17 cellular contexts compared by ENCODE assay signal in the genomic region with DNA sequence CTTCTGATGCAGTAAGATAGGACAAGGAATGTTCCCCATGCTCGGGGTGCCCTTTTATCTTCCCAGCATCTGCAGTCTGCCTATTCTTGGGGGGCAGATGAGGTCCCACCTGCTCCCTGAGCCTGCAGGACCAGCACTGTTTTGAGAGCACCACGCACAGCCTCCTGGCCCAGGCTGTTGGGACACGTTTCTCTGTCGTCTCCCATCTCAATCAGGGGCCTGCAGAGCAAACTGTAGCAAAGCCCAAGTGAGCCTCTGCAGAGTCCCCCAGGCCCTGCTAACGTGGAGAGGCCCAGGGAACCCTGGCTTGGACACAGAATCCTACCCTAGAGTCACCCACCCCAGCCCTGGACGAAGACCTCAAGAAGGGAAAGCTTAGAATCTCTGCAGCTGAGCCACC. TPM values are rescaled to one million over a fixed set of nuclear protein-coding genes. Genes with fewer than 3 reads are reported as not detected.
DNase-seq lines count a peak whose midpoint lies in the region; ATAC-seq, FAIRE-seq and TF ChIP-seq lines count a peak whose summit lies in the region.
"Had no signal": no experiment of that assay in that cellular context is flagged by ENCODE, and none has a peak within 500 bp of the region (broad histone marks: within the 10 kb centered on the region; RNA-seq: fewer than 3 reads in every experiment).

No MANE protein-coding gene starts in this region.

- WGBS in liver: 92% methylated on average over 6 of the region's 6 CpGs
- WGBS in HepG2 (ENCODE audit: low lambda C conversion rate): 91% methylated on average over 5 of the region's 6 CpGs
- WGBS in right lobe of liver (ENCODE audit: insufficient coverage, low coverage, low lambda C conversion rate, missing lambda C conversion rate): 93% methylated on average over 2 of the region's 6 CpGs
- WGBS in stomach, 5 donors: 74 to 94% (median 83%) methylated on average over 5 to 6 of the region's 6 CpGs

- H3K27ac ChIP-seq in liver (ENCODE audit: low read depth in 1 of 2, low read length in 2 of 2) (peak overlapping the region; percentile 15 to 43), HepG2 (ENCODE audit: extremely low read length, insufficient read depth, low read length) (no peak overlapping the region), right lobe of liver (peak overlapping the region in 2 of 3 donors; percentile 62 to 84), stomach (peak overlapping the region in 4 of 5 donors; percentile 22 to 57 (median 42))
- H3K27ac ChIP-seq: BLaER1 treated with 17β-estradiol and CSF1 and Interleukin-3, amounts not matched to agents 10 nM and 100 nM had no signal

- peaks cover 33 to 55% (median 46%) of the 10 kb centered on the region in 4 donors for H3K4me1 ChIP-seq in liver (ENCODE audit: control insufficient read depth in 4 of 4, insufficient read depth in 4 of 4, low read length in 3 of 4)
- H3K4me1 ChIP-seq in HepG2 (ENCODE audit: insufficient read depth, low read length): peaks cover 35% of the 10 kb centered on the region
- H3K4me1 ChIP-seq in right lobe of liver: peaks cover 1 to 57% (median 28%) of the 10 kb centered on the region in 4 donors
- H3K4me1 ChIP-seq in stomach: peaks cover 10 to 56% (median 35%) of the 10 kb centered on the region in 4 donors

- H3K9me3 ChIP-seq in liver (ENCODE audit: control insufficient read depth in 4 of 4, low read length in 3 of 4) (no peaks in the 10 kb centered on the region), HepG2 (ENCODE audit: low read length) (no peaks in the 10 kb centered on the region), right lobe of liver (no peaks in the 10 kb centered on the region), stomach (no peaks in the 10 kb centered on the region)
- H3K9me3 ChIP-seq: BLaER1 treated with 17β-estradiol and CSF1 and Interleukin-3, amounts not matched to agents 10 nM and 100 nM had no signal

- no peak for DNase-seq in HepG2 (ENCODE audit: low spot score)
- DNase-seq in right lobe of liver: no peak
- DNase-seq in stomach: no peak
- no peak for DNase-seq in NCI-H2171 (lab: John Stamatoyannopoulos, UW)
- no peak for DNase-seq in NCI-H2227 (lab: John Stamatoyannopoulos, UW; ENCODE audit: unreplicated experiment)
- no peak for DNase-seq in stimulated activated CD4-positive, alpha-beta T cell treated with anti-CD3 and anti-CD28 coated beads, Interleukin-15, amount 100 ng/mL, for 24 hours
- DNase-seq: 8988T; CD4-positive, alpha-beta T cell; DMS79; EL; H7 had no signal

- H3K9ac ChIP-seq in liver (ENCODE audit: low read depth in 1 of 2, low read length in 2 of 2): no peak overlapping the region
- H3K9ac ChIP-seq in HepG2 (ENCODE audit: insufficient read depth, low read depth, low read length): no peak overlapping the region
- H3K9ac ChIP-seq: BLaER1 treated with 17β-estradiol and CSF1 and Interleukin-3, amounts not matched to agents 10 nM and 100 nM had no signal

- no peaks in the 10 kb centered on the region for H4K20me1 ChIP-seq in HepG2 (ENCODE audit: insufficient read depth, low read length)

- ATAC-seq in HepG2: no peak
- no peak for ATAC-seq in right lobe of liver
- no peak for ATAC-seq in HG02610 (IDR thresholded peaks at IDR 0.05; ENCODE audit: unreplicated experiment)
- ATAC-seq: GM23338 had no signal

- no peak for TF ChIP-seq EP300 in HepG2 (IDR thresholded peaks at IDR 0.05; ENCODE audit: low read depth in 2 of 2, low read length in 2 of 2)
- TF ChIP-seq EP300 in HepG2 (CRISPR knock-in tag; IDR thresholded peaks at IDR 0.05; ENCODE audit: borderline replicate concordance): no peak
- no peak for TF ChIP-seq EP300 in stomach (IDR thresholded peaks at IDR 0.05)

- POLR2A ChIA-PET in HepG2 (lab: Yijun Ruan, JAX): no interaction called here

- no peak for TF ChIP-seq RAD21 in liver (IDR thresholded peaks at IDR 0.05)
- TF ChIP-seq RAD21 in HepG2 (CRISPR knock-in tag; IDR thresholded peaks at IDR 0.05): no peak

- H3K27me3 ChIP-seq in liver (ENCODE audit: control insufficient read depth in 4 of 4, insufficient read depth in 4 of 4, low read length in 3 of 4) (no peaks in the 10 kb centered on the region), HepG2 (ENCODE audit: control insufficient read depth in 1 of 2, insufficient read depth in 2 of 2, low read length in 2 of 2) (no peaks in the 10 kb centered on the region), right lobe of liver (no peaks in the 10 kb centered on the region), stomach (no peaks in the 10 kb centered on the region)
- H3K27me3 ChIP-seq: BLaER1 treated with 17β-estradiol and CSF1 and Interleukin-3, amounts not matched to agents 10 nM and 100 nM had no signal

- H2AFZ ChIP-seq in HepG2 (ENCODE audit: low read length): no peak overlapping the region
- H2AFZ ChIP-seq: GM23338 had no signal

- FAIRE-seq in HepG2 (lab: Jason Lieb, UNC): no peak
- FAIRE-seq: G401.6, GM12891 had no signal

- H3K4me2 ChIP-seq in HepG2 (ENCODE audit: low read depth, low read length): no peak overlapping the region
- H3K4me2 ChIP-seq: BLaER1 treated with 17β-estradiol and CSF1 and Interleukin-3, amounts not matched to agents 10 nM and 100 nM; GM23338 had no signal

- no peak for TF ChIP-seq CTCF in liver (IDR thresholded peaks at IDR 0.05; ENCODE audit: low read depth, low read length, missing input control)
- TF ChIP-seq CTCF in HepG2 (CRISPR knock-in tag; IDR thresholded peaks at IDR 0.05): no peak
- no peak for TF ChIP-seq CTCF in right lobe of liver (IDR thresholded peaks at IDR 0.05)
- no peak for TF ChIP-seq CTCF in stomach (IDR thresholded peaks at IDR 0.05)

- intact Hi-C loops in HepG2 (cut with micrococcal nuclease; ENCODE audit: unreplicated experiment): no loop called here
- intact Hi-C loops in right lobe of liver (cut with DNase I): no loop called here
- intact Hi-C loops in stomach (cut with DNase I; ENCODE audit: low total_unique reads): no loop called here

- no peaks in the 10 kb centered on the region for H3K79me2 ChIP-seq in HepG2 (ENCODE audit: insufficient read depth, low read length)

- BruUV-seq in HepG2 (replicated peaks; lab: Mats Ljungman, UMichigan): no TSS peak

- CTCF ChIA-PET in HepG2 (lab: Yijun Ruan, JAX; ENCODE audit: low intra/inter-chr PET ratio, low total read pairs): no interaction called here

- H3K4me3 ChIP-seq in liver (ENCODE audit: low read depth in 1 of 3, low read length in 3 of 3) (no peak overlapping the region), HepG2 (replicated peaks in 1 of 3; ENCODE audit: insufficient read depth in 1 of 3, low read depth in 2 of 3, low read length in 3 of 3) (no peak overlapping the region), right lobe of liver (no peak overlapping the region), stomach (no peak overlapping the region)
- H3K4me3 ChIP-seq: BLaER1 treated with 17β-estradiol and CSF1 and Interleukin-3, amounts not matched to agents 10 nM and 100 nM; GM23338 had no signal

- TF ChIP-seq POLR2A in HepG2 (IDR thresholded peaks at IDR 0.05; ENCODE audit: insufficient read depth in 1 of 2, low read depth in 2 of 2, low read length in 2 of 2): no peak
- no peak for TF ChIP-seq POLR2A in right lobe of liver (IDR thresholded peaks at IDR 0.05)
- TF ChIP-seq POLR2A in stomach (IDR thresholded peaks at IDR 0.05): no peak

- in situ Hi-C loops in HepG2 (cut with HindIII; ENCODE audit: extremely low pct_ligation_motif_present, low pct_unique_long_range_greater_than_20kb): no loop called here

- H3K36me3 ChIP-seq in liver (ENCODE audit: control insufficient read depth in 4 of 4, insufficient read depth in 3 of 4, low read depth in 1 of 4, low read length in 3 of 4) (peaks cover 0 to 10% (median 5%) of the 10 kb centered on the region in 4 donors), HepG2 (replicated peaks in 1 of 2; ENCODE audit: control insufficient read depth in 1 of 2, insufficient read depth in 2 of 2, low read length in 2 of 2) (peaks cover 1 to 4% of the 10 kb centered on the region in 2 experiments; a peak in 1 of 5 replicates), right lobe of liver (peaks cover 0 to 6% (median 2%) of the 10 kb centered on the region in 4 donors), stomach (peaks cover 23 to 52% (median 42%) of the 10 kb centered on the region in 4 donors)

RNA-seq across cellular contexts. Expression of a gene that starts 15.7 kb away (rescaled TPM):
- total RNA-seq in liver (10 to 100 TPM in 1 of 2 donors, 1 to 10 TPM in 1; 8.5 to 48.3 TPM), HepG2 (2016; rRNA removed; fragmentation: Illumina TruSeq; extraction: Trizol) (15.4 and 17.5 TPM in 2 replicates), right lobe of liver (100 to 1,000 TPM in 1 of 6 experiments, 10 to 100 TPM in 5; 19.7 to 117 (median 64.7) TPM), stomach (10 to 100 TPM in 4 of 5 donors, under 1 TPM in 1; 0.89 to 15.6 (median 14.1) TPM)
- polyA plus RNA-seq in liver (10 to 100 TPM; 40.8 to 44.2 TPM), HepG2 (2011; rRNA removed) (9.3 and 12.7 TPM in 2 replicates), stomach (10 to 100 TPM; 21.2 to 27.5 (median 25.1) TPM)
- total RNA-seq in HepG2 (2016; cell fraction: cytosol; rRNA removed; fragmentation: Illumina TruSeq; extraction: Trizol; ENCODE audit: low read depth): 3.3 and 4.7 TPM in 2 replicates
- 15.6 and 18.5 TPM in 2 replicates for total RNA-seq in HepG2 (2016; cell fraction: insoluble cytoplasmic fraction; rRNA removed; fragmentation: Illumina TruSeq; extraction: Trizol)
- 14.1 and 16.1 TPM in 2 replicates for total RNA-seq in HepG2 (2016; cell fraction: membrane; rRNA removed; fragmentation: Illumina TruSeq; extraction: Trizol)
- total RNA-seq in HepG2 (2016; cell fraction: nucleus; rRNA removed; fragmentation: Illumina TruSeq; extraction: Trizol): 7.1 and 7.5 TPM in 2 replicates
- polyA plus RNA-seq in HepG2 (2011; cell fraction: cytosol; rRNA removed): 12.4 and 12.5 TPM in 2 replicates
- polyA plus RNA-seq in HepG2 (2011; cell fraction: nucleus; rRNA removed): 7.4 and 9.5 TPM in 2 replicates
- 12.8 and 15.5 TPM in 2 replicates for polyA plus RNA-seq in HepG2 (2012)
- 4.6 and 4.7 TPM in 2 replicates for polyA plus RNA-seq in HepG2 (2016; cell fraction: cytosol; fragmentation: Illumina TruSeq; extraction: Trizol; ENCODE audit: low read depth)
- 12.6 and 16.4 TPM in 2 replicates for polyA plus RNA-seq in HepG2 (2016; cell fraction: insoluble cytoplasmic fraction; fragmentation: Illumina TruSeq; extraction: Trizol; ENCODE audit: low read depth)
- 10.4 and 12.4 TPM in 2 replicates for polyA plus RNA-seq in HepG2 (2016; cell fraction: membrane; fragmentation: Illumina TruSeq; extraction: Trizol; ENCODE audit: low read depth)
- polyA plus RNA-seq in HepG2 (2016; cell fraction: nucleus; fragmentation: Illumina TruSeq; extraction: Trizol; ENCODE audit: insufficient read depth, low read depth): 12.4 and 14.5 TPM in 2 replicates
- 31.7 and 36.4 TPM in 2 replicates for polyA minus RNA-seq in HepG2 (2011; rRNA and poly(A)+ RNA removed; ENCODE audit: low replicate concordance)
- 10.6 and 14.5 TPM in 2 replicates for polyA minus RNA-seq in HepG2 (2011; cell fraction: cytosol; rRNA and poly(A)+ RNA removed)
- polyA minus RNA-seq in HepG2 (2011; cell fraction: nucleus; rRNA and poly(A)+ RNA removed): 5.5 and 7.7 TPM in 2 replicates

RNA-seq across cellular contexts. Expression of a gene that starts 34.0 kb away (rescaled TPM):
- 10 to 100 TPM; 18.9 to 40.3 TPM for total RNA-seq in liver
- 1 to 10 TPM; 7.6 to 9.5 TPM for polyA plus RNA-seq in liver
- total RNA-seq in HepG2 (2016; rRNA removed; fragmentation: Illumina TruSeq; extraction: Trizol): 55.3 and 58.9 TPM in 2 replicates
- 67.3 and 69.4 TPM in 2 replicates for total RNA-seq in HepG2 (2016; cell fraction: cytosol; rRNA removed; fragmentation: Illumina TruSeq; extraction: Trizol; ENCODE audit: low read depth)
- total RNA-seq in HepG2 (2016; cell fraction: insoluble cytoplasmic fraction; rRNA removed; fragmentation: Illumina TruSeq; extraction: Trizol): 51.2 and 60.5 TPM in 2 replicates
- total RNA-seq in HepG2 (2016; cell fraction: membrane; rRNA removed; fragmentation: Illumina TruSeq; extraction: Trizol): 44.6 and 47.7 TPM in 2 replicates
- 95.9 and 108 TPM in 2 replicates for total RNA-seq in HepG2 (2016; cell fraction: nucleus; rRNA removed; fragmentation: Illumina TruSeq; extraction: Trizol)
- 22.8 and 24.2 TPM in 2 replicates for polyA plus RNA-seq in HepG2 (2011; rRNA removed)
- 8.9 and 13.1 TPM in 2 replicates for polyA plus RNA-seq in HepG2 (2011; cell fraction: cytosol; rRNA removed)
- polyA plus RNA-seq in HepG2 (2011; cell fraction: nucleus; rRNA removed): 30.2 and 31.2 TPM in 2 replicates
- 23.3 and 26.9 TPM in 2 replicates for polyA plus RNA-seq in HepG2 (2012)
- 0.58 and 1.1 TPM in 2 replicates for polyA plus RNA-seq in HepG2 (2016; cell fraction: cytosol; fragmentation: Illumina TruSeq; extraction: Trizol; ENCODE audit: low read depth)
- 26.8 and 27.2 TPM in 2 replicates for polyA plus RNA-seq in HepG2 (2016; cell fraction: insoluble cytoplasmic fraction; fragmentation: Illumina TruSeq; extraction: Trizol; ENCODE audit: low read depth)
- polyA plus RNA-seq in HepG2 (2016; cell fraction: membrane; fragmentation: Illumina TruSeq; extraction: Trizol; ENCODE audit: low read depth): 2.9 and 4.0 TPM in 2 replicates
- polyA plus RNA-seq in HepG2 (2016; cell fraction: nucleus; fragmentation: Illumina TruSeq; extraction: Trizol; ENCODE audit: insufficient read depth, low read depth): 68.3 and 79.1 TPM in 2 replicates
- 27.6 and 45.1 TPM in 2 replicates for polyA minus RNA-seq in HepG2 (2011; rRNA and poly(A)+ RNA removed; ENCODE audit: low replicate concordance)
- polyA minus RNA-seq in HepG2 (2011; cell fraction: cytosol; rRNA and poly(A)+ RNA removed): 30.7 and 32.8 TPM in 2 replicates
- 132 and 137 TPM in 2 replicates for polyA minus RNA-seq in HepG2 (2011; cell fraction: nucleus; rRNA and poly(A)+ RNA removed)
- total RNA-seq in right lobe of liver: 10 to 100 TPM; 19.7 to 53.4 (median 29.6) TPM
- 100 to 1,000 TPM in 2 of 5 donors, 10 to 100 TPM in 3; 14.5 to 362 (median 88.4) TPM for total RNA-seq in stomach
- 1 to 10 TPM; 6.0 to 8.2 (median 6.0) TPM for polyA plus RNA-seq in stomach
